In genomic region chr11:11290354-11290753, GRCh38 we compare ENCODE assay signal across 30 cellular contexts.
"Had no signal": no experiment of that assay in that cellular context is flagged by ENCODE, and none has a peak within 500 bp of the region (broad histone marks: within the 10 kb centered on the region; RNA-seq: fewer than 3 reads in every experiment).

No MANE protein-coding gene starts in this region.

- H3K4me3 Mint-ChIP-seq: activated CD4-positive, alpha-beta T cell treated with anti-CD3 and anti-CD28 coated beads, Interleukin-2, amount 10 ng/mL, durations not matched to agents 24 days and 14 days; activated CD8-positive, alpha-beta T cell treated with anti-CD3 and anti-CD28 coated beads for 36 hours; activated naive CD8-positive, alpha-beta T cell treated with anti-CD3 and anti-CD28 coated beads for 36 hours; activated T-cell treated with anti-CD3 and anti-CD28 coated beads, Interleukin-2, amount 50 U/mL, for 72 hours; activated T-helper 17 cell treated with anti-CD3 and anti-CD28 coated beads, Interleukin-2, amount 50 U/mL, for 72 hours; T-helper 1 cell treated with Interleukin-12 subunit alpha and Interleukin-12 subunit beta and Interleukin-4 antibody, amounts not matched to agents 30 μg/mL and 1 μg/mL, for 36 hours; T-helper 2 cell treated with Interferon-gamma antibody and Interleukin-4, amounts not matched to agents 5 μg/mL and 100 μg/mL, for 36 hours had no signal

- H3K27me3 ChIP-seq: MG63, SJCRH30 had no signal

- H3K9me3 Mint-ChIP-seq: activated CD4-positive, alpha-beta T cell treated with anti-CD3 and anti-CD28 coated beads, Interleukin-2, amount 10 ng/mL, durations not matched to agents 24 days and 14 days; activated CD8-positive, alpha-beta T cell treated with anti-CD3 and anti-CD28 coated beads for 36 hours; activated naive CD8-positive, alpha-beta T cell treated with anti-CD3 and anti-CD28 coated beads for 36 hours; activated T-cell treated with anti-CD3 and anti-CD28 coated beads, Interleukin-2, amount 50 U/mL, for 72 hours; activated T-helper 17 cell treated with anti-CD3 and anti-CD28 coated beads, Interleukin-2, amount 50 U/mL, for 72 hours; T-helper 1 cell treated with Interleukin-12 subunit alpha and Interleukin-12 subunit beta and Interleukin-4 antibody, amounts not matched to agents 30 μg/mL and 1 μg/mL, for 36 hours; T-helper 2 cell treated with Interferon-gamma antibody and Interleukin-4, amounts not matched to agents 5 μg/mL and 100 μg/mL, for 36 hours had no signal

- H3K36me3 ChIP-seq: MG63, SJCRH30 had no signal

- H3K27ac ChIP-seq: PC-9, SJCRH30, SK-N-MC had no signal

- H3K27me3 Mint-ChIP-seq: activated CD4-positive, alpha-beta T cell treated with anti-CD3 and anti-CD28 coated beads, Interleukin-2, amount 10 ng/mL, durations not matched to agents 24 days and 14 days had no signal

- H3K9me3 ChIP-seq: MG63, SJCRH30 had no signal

- H3K36me3 Mint-ChIP-seq: activated naive CD8-positive, alpha-beta T cell treated with anti-CD3 and anti-CD28 coated beads for 36 hours had no signal

- ATAC-seq: activated CD8-positive, alpha-beta T cell treated with anti-CD3 and anti-CD28 coated beads for 36 hours; activated T-cell treated with anti-CD3 and anti-CD28 coated beads, Interleukin-2, amount 50 U/mL, for 72 hours; activated T-helper 17 cell treated with anti-CD3 and anti-CD28 coated beads, Interleukin-2, amount 50 U/mL, for 72 hours had no signal

- H3K4me3 ChIP-seq: MG63, PC-9, SJCRH30, SK-N-MC had no signal

- H3K27ac Mint-ChIP-seq: activated CD4-positive, alpha-beta T cell treated with anti-CD3 and anti-CD28 coated beads, Interleukin-2, amount 10 ng/mL, durations not matched to agents 24 days and 14 days; activated CD8-positive, alpha-beta T cell treated with anti-CD3 and anti-CD28 coated beads for 36 hours; activated naive CD8-positive, alpha-beta T cell treated with anti-CD3 and anti-CD28 coated beads for 36 hours; activated T-cell treated with anti-CD3 and anti-CD28 coated beads, Interleukin-2, amount 50 U/mL, for 72 hours; activated T-helper 17 cell treated with anti-CD3 and anti-CD28 coated beads, Interleukin-2, amount 50 U/mL, for 72 hours; T-helper 1 cell treated with Interleukin-12 subunit alpha and Interleukin-12 subunit beta and Interleukin-4 antibody, amounts not matched to agents 30 μg/mL and 1 μg/mL, for 36 hours; T-helper 2 cell treated with Interferon-gamma antibody and Interleukin-4, amounts not matched to agents 5 μg/mL and 100 μg/mL, for 36 hours had no signal

- H3K4me1 ChIP-seq: SJCRH30 had no signal

- DNase-seq: activated CD4-positive, alpha-beta T cell treated with anti-CD3 and anti-CD28 coated beads, Interleukin-2, amount 10 ng/mL, durations not matched to agents 24 days and 14 days; activated CD4-positive, alpha-beta T cell treated with anti-CD3 and anti-CD28 coated beads, Interleukin-2, amount 50 U/mL, for 4 hours; activated CD8-positive, alpha-beta T cell treated with anti-CD3 and anti-CD28 coated beads for 36 hours; activated effector memory CD4-positive, alpha-beta T cell treated with anti-CD3 and anti-CD28 coated beads, Interleukin-2, amount 50 U/mL, for 16 hours; activated naive CD4-positive, alpha-beta T cell; activated naive CD4-positive, alpha-beta T cell treated with anti-CD3 and anti-CD28 coated beads, Interleukin-2, amount 50 U/mL, for 16 hours; activated naive CD8-positive, alpha-beta T cell treated with anti-CD3 and anti-CD28 coated beads for 36 hours; activated T-cell treated with anti-CD3 and anti-CD28 coated beads, Interleukin-2, amount 50 U/mL, for 1 hour; activated T-cell treated with anti-CD3 and anti-CD28 coated beads, Interleukin-2, amount 50 U/mL, for 72 hours; amniotic stem cell; aorta; central memory CD4-positive, alpha-beta T cell; Kasumi-1; KG1; MG63; NCI-H1092; NCI-H1436 treated with DMSO at 0.1 percent for 48 hours; NCI-H1694 treated with DMSO at 0.1 percent for 48 hours; NCI-H2029; NCI-H345; NCI-H524 treated with DMSO at 0.1 percent for 48 hours; NCI-H748 treated with DMSO at 0.1 percent for 48 hours; NK-92 treated with Interleukin-12 subunit alpha and Interleukin-12 subunit beta, amount 100 ng/mL, for 24 hours; PC-9; SHP77; SJCRH30 had no signal

- H3K4me1 Mint-ChIP-seq: activated CD4-positive, alpha-beta T cell treated with anti-CD3 and anti-CD28 coated beads, Interleukin-2, amount 10 ng/mL, durations not matched to agents 24 days and 14 days; activated naive CD8-positive, alpha-beta T cell treated with anti-CD3 and anti-CD28 coated beads for 36 hours; activated T-helper 17 cell treated with anti-CD3 and anti-CD28 coated beads, Interleukin-2, amount 50 U/mL, for 72 hours had no signal
